ENCODE assay signal across 8 cellular contexts in genomic region chr16:2428051-2428786, GRCh38. TPM values are rescaled to one million over a fixed set of nuclear protein-coding genes. Genes with fewer than 3 reads are reported as not detected.
A peak's percentile ranks its signal among the peaks of the same experiment; 100 is the strongest.
DNase-seq lines count a peak whose midpoint lies in the region; ATAC-seq and TF ChIP-seq lines count a peak whose summit lies in the region.

No MANE protein-coding gene starts in this region.

- peaks cover 27% of the 10 kb centered on the region for H3K36me3 Mint-ChIP-seq in activated CD4-positive, alpha-beta memory T cell treated with anti-CD3 and anti-CD28 coated beads, Interleukin-2, amount 10 ng/mL, durations not matched to agents 7 days and 5 days (ENCODE audit: low read depth)

- peak overlapping the region; percentile 67 for H3K18ac ChIP-seq in trophoblast cell (ENCODE audit: low read length)

- CTCF ChIA-PET in activated CD4-positive, alpha-beta memory T cell treated with anti-CD3 and anti-CD28 coated beads, Interleukin-2, amount 10 ng/mL, durations not matched to agents 7 days and 5 days (lab: Charles Lee): interaction anchor here (1.1 to 1.2 kb wide), 2 partner anchors 15 to 19 kb away, joined by 3 read pairs; no protein-coding TSS in a partner anchor

- H3K9me3 ChIP-seq in cardiac muscle cell (ENCODE audit: low read depth): no peaks in the 10 kb centered on the region
- H3K9me3 ChIP-seq in trophoblast cell (ENCODE audit: insufficient read depth, low read depth, low read length): peaks cover 3% of the 10 kb centered on the region

- no peak overlapping the region for H2BK5ac ChIP-seq in trophoblast cell (ENCODE audit: low read depth, low read length, poor library complexity)

- peak overlapping the region; percentile 71 for H3K4me3 ChIP-seq in GM12864 (ENCODE audit: low read depth, low read length)
- peak overlapping the region; percentile 35 for H3K4me3 ChIP-seq in cardiac muscle cell
- peak overlapping the region; percentile 86 for H3K4me3 ChIP-seq in trophoblast cell (ENCODE audit: low read depth, low read length)

- no peak overlapping the region for H3K23ac ChIP-seq in trophoblast cell (ENCODE audit: low read length)

- H3K79me2 ChIP-seq in trophoblast cell (ENCODE audit: control insufficient read depth, insufficient read depth, low read length, poor library complexity): peaks cover 11% of the 10 kb centered on the region

- peak overlapping the region; percentile 72 for H4K12ac ChIP-seq in trophoblast cell (ENCODE audit: low read depth, low read length)

- no peaks in the 10 kb centered on the region for H3K27me3 ChIP-seq in cardiac muscle cell
- H3K27me3 ChIP-seq in trophoblast cell (ENCODE audit: insufficient read depth, low read length): no peaks in the 10 kb centered on the region

- no peaks in the 10 kb centered on the region for H3K27me3 Mint-ChIP-seq in activated CD4-positive, alpha-beta memory T cell treated with anti-CD3 and anti-CD28 coated beads, Interleukin-2, amount 10 ng/mL, durations not matched to agents 7 days and 5 days

- H2BK120ac ChIP-seq in trophoblast cell (ENCODE audit: insufficient read depth, low read length, poor library complexity): peak overlapping the region; percentile 55

- peaks cover 34% of the 10 kb centered on the region for H3K4me1 Mint-ChIP-seq in activated CD4-positive, alpha-beta memory T cell treated with anti-CD3 and anti-CD28 coated beads, Interleukin-2, amount 10 ng/mL, durations not matched to agents 7 days and 5 days

- H3K4me2 ChIP-seq in trophoblast cell (ENCODE audit: low read length): peak overlapping the region; percentile 96

- H4K8ac ChIP-seq in trophoblast cell (ENCODE audit: low read depth, low read length): peak overlapping the region; percentile 63

- no peak overlapping the region for H2BK12ac ChIP-seq in trophoblast cell (ENCODE audit: low read length)

- H3K4me1 ChIP-seq in cardiac muscle cell (ENCODE audit: low read depth) (peaks cover 5% of the 10 kb centered on the region), trophoblast cell (ENCODE audit: control insufficient read depth in 1 of 2, insufficient read depth in 2 of 2, low read length in 2 of 2) (peaks cover 7 to 16% of the 10 kb centered on the region in 2 experiments)

- POLR2A ChIA-PET in activated CD4-positive, alpha-beta memory T cell treated with anti-CD3 and anti-CD28 coated beads, Interleukin-2, amount 10 ng/mL, durations not matched to agents 7 days and 5 days (lab: Charles Lee): interaction anchor here (0.8 to 2.8 kb wide), 7 partner anchors 16 to 160 kb away, joined by 3 to 9 read pairs (median 4); partner anchors contain the start of genes ABCA3, ATP6V0C, PDPK1 and RNPS1

- H4K91ac ChIP-seq in trophoblast cell (ENCODE audit: low read depth, low read length): peak overlapping the region; percentile 63

- peak overlapping the region; percentile 72 for H2AFZ ChIP-seq in trophoblast cell (ENCODE audit: insufficient read depth, low read length, poor library complexity)

- no peak overlapping the region for H3K4ac ChIP-seq in trophoblast cell (ENCODE audit: low read depth, low read length)

- peaks cover 10% of the 10 kb centered on the region for H3K79me1 ChIP-seq in trophoblast cell (ENCODE audit: low read length)

- H2AK5ac ChIP-seq in trophoblast cell (ENCODE audit: low read length): no peak overlapping the region

- peak; percentile 42 for TF ChIP-seq CTCF in 22Rv1 (IDR thresholded peaks at IDR 0.05)
- TF ChIP-seq CTCF in GM12864 (IDR thresholded peaks at IDR 0.05; ENCODE audit: low read depth, low read length, missing control alignments): peak; percentile 30
- peak; percentile 34 for TF ChIP-seq CTCF in cardiac muscle cell (IDR thresholded peaks at IDR 0.05; ENCODE audit: low read depth, low read length)

- peak overlapping the region; percentile 62 for H3K14ac ChIP-seq in trophoblast cell (ENCODE audit: low read length)

- DNase-seq in GM12864 (ENCODE audit: low read depth): peak; percentile 5
- DNase-seq in HUDEP-2 (lab: John Stamatoyannopoulos, UW; ENCODE audit: unreplicated experiment in 76 of 76): peak in 59 of 76 experiments; percentile 7 to 66 (median 47)
- peak; percentile 29 for DNase-seq in activated CD4-positive, alpha-beta memory T cell treated with anti-CD3 and anti-CD28 coated beads, Interleukin-2, amount 10 ng/mL, durations not matched to agents 7 days and 5 days
- peak; percentile 26 to 38 for DNase-seq in cardiac muscle cell (ENCODE audit: low read depth in 1 of 2, low spot score in 1 of 2)
- peak in 1 of 2 donors; percentile 49 for DNase-seq in trophoblast cell
- no peak for DNase-seq in MV-4-11 (lab: John Stamatoyannopoulos, UW)

- H3K4me3 Mint-ChIP-seq in activated CD4-positive, alpha-beta memory T cell treated with anti-CD3 and anti-CD28 coated beads, Interleukin-2, amount 10 ng/mL, durations not matched to agents 7 days and 5 days: peak overlapping the region; percentile 83

- no peak for ATAC-seq in HG02884 (IDR thresholded peaks at IDR 0.05; ENCODE audit: unreplicated experiment)

- peaks cover 2% of the 10 kb centered on the region for H3K36me3 ChIP-seq in cardiac muscle cell
- peaks cover 14 to 15% of the 10 kb centered on the region in 2 experiments for H3K36me3 ChIP-seq in trophoblast cell (ENCODE audit: control insufficient read depth in 1 of 2, insufficient read depth in 2 of 2, low read length in 2 of 2)

- H3K9ac ChIP-seq in trophoblast cell (ENCODE audit: low read length): peak overlapping the region; percentile 76

- no CpG with 5 or more reads among the region's 28 CpGs for WGBS in trophoblast cell (ENCODE audit: extremely low coverage, insufficient coverage, insufficient read length)

- H3K27ac ChIP-seq in 22Rv1: peak overlapping the region; percentile 75
- peak overlapping the region; percentile 14 for H3K27ac ChIP-seq in cardiac muscle cell
- H3K27ac ChIP-seq in trophoblast cell (ENCODE audit: low read depth, low read length): peak overlapping the region; percentile 18

- H3K9me3 Mint-ChIP-seq in activated CD4-positive, alpha-beta memory T cell treated with anti-CD3 and anti-CD28 coated beads, Interleukin-2, amount 10 ng/mL, durations not matched to agents 7 days and 5 days: no peaks in the 10 kb centered on the region

- peak overlapping the region; percentile 73 for H3K27ac Mint-ChIP-seq in activated CD4-positive, alpha-beta memory T cell treated with anti-CD3 and anti-CD28 coated beads, Interleukin-2, amount 10 ng/mL, durations not matched to agents 7 days and 5 days

RNA-seq across cellular contexts. Expression of gene CCNF, which starts 1.0 kb away (rescaled TPM):
- 10 to 100 TPM; 74.5 to 75.8 TPM for total RNA-seq in activated CD4-positive, alpha-beta memory T cell treated with anti-CD3 and anti-CD28 coated beads, Interleukin-2, amount 10 ng/mL, durations not matched to agents 7 days and 5 days
- 10.5 and 44.0 TPM in 2 replicates for total RNA-seq in cardiac muscle cell
- polyA plus RNA-seq in cardiac muscle cell: 9.2 and 48.2 TPM in 2 replicates
- 15.0 and 15.3 TPM in 2 replicates for polyA plus RNA-seq in trophoblast cell (2013)

RNA-seq across cellular contexts. Expression of gene TEDC2, which starts 31.7 kb away (rescaled TPM):
- 10 to 100 TPM; 12.5 to 13.9 TPM for total RNA-seq in activated CD4-positive, alpha-beta memory T cell treated with anti-CD3 and anti-CD28 coated beads, Interleukin-2, amount 10 ng/mL, durations not matched to agents 7 days and 5 days
- total RNA-seq in cardiac muscle cell: 27.3 and 34.8 TPM in 2 replicates
- polyA plus RNA-seq in cardiac muscle cell: 30.7 and 34.4 TPM in 2 replicates
- 9.0 and 9.9 TPM in 2 replicates for polyA plus RNA-seq in trophoblast cell (2013)

RNA-seq across cellular contexts. Expression of gene NTN3, which starts 42.9 kb away (rescaled TPM):
- not detected for total RNA-seq in activated CD4-positive, alpha-beta memory T cell treated with anti-CD3 and anti-CD28 coated beads, Interleukin-2, amount 10 ng/mL, durations not matched to agents 7 days and 5 days
- 9.4 and 20.5 TPM in 2 replicates for total RNA-seq in cardiac muscle cell
- 1.6 and 5.6 TPM in 2 replicates for polyA plus RNA-seq in cardiac muscle cell
- 0.03 and 0.04 TPM in 2 replicates for polyA plus RNA-seq in trophoblast cell (2013)

RNA-seq across cellular contexts. Expression of gene TBC1D24, which starts 46.7 kb away (rescaled TPM):
- 10 to 100 TPM; 11.4 to 13.7 TPM for total RNA-seq in activated CD4-positive, alpha-beta memory T cell treated with anti-CD3 and anti-CD28 coated beads, Interleukin-2, amount 10 ng/mL, durations not matched to agents 7 days and 5 days
- 17.3 and 23.6 TPM in 2 replicates for total RNA-seq in cardiac muscle cell
- 8.2 and 10.2 TPM in 2 replicates for polyA plus RNA-seq in cardiac muscle cell
- 4.0 TPM in 2 replicates for polyA plus RNA-seq in trophoblast cell (2013)

Comparison
In these comparisons a context has a peak if more than half of its experiments do, and no peak if none do; other contexts are left out.
1. H3K27ac ChIP-seq: peak in every context shown above with its lines; median percentile 75 in 22Rv1; 18 in trophoblast cell; 14 in cardiac muscle cell.
2. H3K4me3 ChIP-seq: peak in every context shown above with its lines; median percentile 86 in trophoblast cell; 71 in GM12864; 35 in cardiac muscle cell.